In genomic region chr4:75547647-75548387, GRCh38 we compare ENCODE assay signal across 1 cellular context.
TF ChIP-seq lines count a peak whose summit lies in the region.

No MANE protein-coding gene starts in this region.

TF ChIP-seq in SK-N-SH treated with all-trans-retinoic acid at 6 μM for 48 hours, 23 proteins besides CTCF, POLR2A, EP300 and RAD21 (continued from another document):
- TF ChIP-seq ZFP3 (CRISPR knock-in tag; IDR thresholded peaks at IDR 0.05) (no peak), TCF4 (CRISPR knock-in tag; IDR thresholded peaks at IDR 0.05; ENCODE audit: borderline replicate concordance) (no peak), ZNF70 (CRISPR knock-in tag; IDR thresholded peaks at IDR 0.05) (no peak), ISL1 (CRISPR knock-in tag; IDR thresholded peaks at IDR 0.05) (no peak), ZC3H10 (CRISPR knock-in tag; IDR thresholded peaks at IDR 0.05) (no peak), PATZ1 (CRISPR knock-in tag; IDR thresholded peaks at IDR 0.05; ENCODE audit: borderline replicate concordance) (no peak), CSDC2 (CRISPR knock-in tag; IDR thresholded peaks at IDR 0.05) (no peak), ARNTL (CRISPR knock-in tag; IDR thresholded peaks at IDR 0.05; ENCODE audit: borderline replicate concordance, low read depth) (no peak), OSR1 (CRISPR knock-in tag; IDR thresholded peaks at IDR 0.05) (no peak), POU6F1 (CRISPR knock-in tag; IDR thresholded peaks at IDR 0.05; ENCODE audit: borderline replicate concordance, low read depth) (no peak), ESRRG (CRISPR knock-in tag; IDR thresholded peaks at IDR 0.05) (no peak)
